Comparison of ENCODE assay signal across 18 cellular contexts in the genomic region with DNA sequence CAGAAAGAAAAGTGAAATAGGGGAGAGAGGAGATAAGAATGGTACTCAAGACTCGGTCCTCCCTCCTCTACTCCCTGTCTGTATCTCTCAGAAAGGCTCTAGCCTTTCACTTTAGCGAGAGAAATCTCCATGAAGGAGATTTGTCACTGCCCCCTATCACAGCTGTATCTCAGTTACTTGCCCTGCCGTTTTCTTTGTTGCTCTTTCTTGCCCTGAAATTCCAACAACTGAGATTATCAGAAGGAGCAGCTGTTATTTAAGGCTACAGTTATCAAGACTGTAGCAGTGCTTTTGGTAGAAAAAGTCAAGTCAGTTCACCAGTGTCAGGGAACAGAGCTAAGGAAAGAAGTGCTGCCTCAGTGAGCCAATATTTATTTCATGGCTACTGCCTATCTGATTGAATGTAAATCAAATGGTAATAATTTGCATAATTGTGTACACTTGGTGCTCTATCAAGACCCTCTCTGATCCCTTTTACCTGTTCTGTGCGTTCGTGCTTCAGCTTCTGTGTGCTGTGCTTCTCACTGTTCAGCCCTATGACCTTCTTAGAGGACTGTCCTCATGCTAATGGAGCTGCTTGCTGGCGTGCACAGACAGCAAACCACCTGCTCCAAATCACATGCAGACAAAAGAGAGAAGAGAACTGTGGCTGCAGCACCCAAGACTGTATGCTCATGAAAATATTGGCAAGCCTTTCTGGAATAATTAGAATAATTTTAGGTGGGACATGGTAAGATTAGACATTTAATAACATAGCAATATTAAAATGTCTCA.
"Had no signal": no experiment of that assay in that cellular context is flagged by ENCODE, and none has a peak within 500 bp of the region (broad histone marks: within the 10 kb centered on the region; RNA-seq: fewer than 3 reads in every experiment).

No MANE protein-coding gene starts in this region.

- H3K27ac Mint-ChIP-seq: activated B cell treated with CpG ODN at 0.5 μM for 24 hours; activated T-helper 2 cell treated with anti-CD3 and anti-CD28 coated beads, Interferon-gamma antibody, Interleukin-2, Interleukin-4, amounts not matched to agents 10 μg/mL and 5 μg/mL and 100 μg/mL, durations not matched to agents 14 hours and 24 hours and 36 hours; dendritic cell treated with granulocyte-macrophage colony-stimulating factor and Interleukin-4, amounts not matched to agents 40 ng/mL and 50 ng/mL, for 4 days; endodermal cell; natural killer cell treated with Interleukin-12 subunit alpha and Interleukin-12 subunit beta and Interleukin-15 and Interleukin-18, amount 100 ng/mL, for 72 hours; stimulated activated naive CD8-positive, alpha-beta T cell treated with anti-CD3 and anti-CD28 coated beads, Interleukin-15, Interleukin-2, amounts not matched to agents 100 ng/mL and 50 ng/mL, for 24 hours; T-helper 17 cell had no signal

- H3K4me1 Mint-ChIP-seq: activated B cell treated with CpG ODN at 0.5 μM for 24 hours, T-helper 17 cell had no signal

- DNase-seq: activated B cell treated with CpG ODN at 0.5 μM for 24 hours; activated CD4-positive, alpha-beta T cell treated with anti-CD3 and anti-CD28 coated beads, Interleukin-2, amount 50 U/mL, for 1 hour; activated naive CD4-positive, alpha-beta T cell treated with anti-CD3 and anti-CD28 coated beads, Interleukin-2, amount 50 U/mL, for 16 hours; activated T-cell treated with anti-CD3 and anti-CD28 coated beads for 4 hours; adrenal gland; cerebellar nuclear complex; endodermal cell; erythroblast; hippocampal formation; lower lobe of right lung; stimulated activated CD4-positive, alpha-beta T cell treated with anti-CD3 and anti-CD28 coated beads, Interleukin-4, amount 100 ng/mL, for 1 hour; stimulated activated CD8-positive, alpha-beta memory T cell treated with anti-CD3 and anti-CD28 coated beads, Interleukin-4, amount 100 ng/mL, for 48 hours; T-helper 17 cell; upper lobe of left lung had no signal

- ATAC-seq: lower lobe of right lung; natural killer cell treated with Interleukin-12 subunit alpha and Interleukin-12 subunit beta and Interleukin-15 and Interleukin-18, amount 100 ng/mL, for 72 hours; T-helper 17 cell had no signal

- H3K9me3 Mint-ChIP-seq: activated B cell treated with CpG ODN at 0.5 μM for 24 hours; activated T-helper 2 cell treated with anti-CD3 and anti-CD28 coated beads, Interferon-gamma antibody, Interleukin-2, Interleukin-4, amounts not matched to agents 10 μg/mL and 5 μg/mL and 100 μg/mL, durations not matched to agents 14 hours and 24 hours and 36 hours; dendritic cell treated with granulocyte-macrophage colony-stimulating factor and Interleukin-4, amounts not matched to agents 40 ng/mL and 50 ng/mL, for 4 days; endodermal cell; natural killer cell treated with Interleukin-12 subunit alpha and Interleukin-12 subunit beta and Interleukin-15 and Interleukin-18, amount 100 ng/mL, for 72 hours; stimulated activated naive CD8-positive, alpha-beta T cell treated with anti-CD3 and anti-CD28 coated beads, Interleukin-15, Interleukin-2, amounts not matched to agents 100 ng/mL and 50 ng/mL, for 24 hours had no signal

- H3K4me3 Mint-ChIP-seq: activated B cell treated with CpG ODN at 0.5 μM for 24 hours; dendritic cell treated with granulocyte-macrophage colony-stimulating factor and Interleukin-4, amounts not matched to agents 40 ng/mL and 50 ng/mL, for 4 days; endodermal cell; natural killer cell treated with Interleukin-12 subunit alpha and Interleukin-12 subunit beta and Interleukin-15 and Interleukin-18, amount 100 ng/mL, for 72 hours; stimulated activated naive CD8-positive, alpha-beta T cell treated with anti-CD3 and anti-CD28 coated beads, Interleukin-15, Interleukin-2, amounts not matched to agents 100 ng/mL and 50 ng/mL, for 24 hours; T-helper 17 cell had no signal

- H3K27me3 Mint-ChIP-seq: dendritic cell treated with granulocyte-macrophage colony-stimulating factor and Interleukin-4, amounts not matched to agents 40 ng/mL and 50 ng/mL, for 4 days had no signal

- H3K36me3 Mint-ChIP-seq: natural killer cell treated with Interleukin-12 subunit alpha and Interleukin-12 subunit beta and Interleukin-15 and Interleukin-18, amount 100 ng/mL, for 72 hours had no signal
